19 cellular contexts compared by ENCODE assay signal in the genomic region with DNA sequence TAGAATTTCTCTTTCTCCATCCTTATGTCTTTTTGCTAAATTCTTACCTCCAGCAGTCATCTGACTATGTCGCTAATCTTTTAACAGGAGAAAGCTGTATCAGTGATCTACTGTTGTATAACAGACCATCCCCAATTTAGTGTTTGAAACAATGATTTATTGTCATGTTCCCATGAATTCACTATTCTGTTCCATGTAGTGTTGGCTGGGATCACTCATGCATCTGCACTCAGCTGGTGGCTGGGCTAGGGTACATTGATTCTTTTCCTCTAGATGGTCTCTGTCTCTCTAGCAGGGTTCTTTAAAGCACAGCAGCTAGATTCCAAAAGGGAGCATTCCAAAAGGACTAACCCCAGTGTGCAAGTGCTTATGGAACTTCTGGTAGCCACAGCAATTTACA.
"Had no signal": no experiment of that assay in that cellular context is flagged by ENCODE, and none has a peak within 500 bp of the region (broad histone marks: within the 10 kb centered on the region; RNA-seq: fewer than 3 reads in every experiment).

No MANE protein-coding gene starts in this region.

- H3K4me3 Mint-ChIP-seq: naive thymus-derived CD8-positive, alpha-beta T cell; stimulated activated naive B cell treated with anti-CD40 and anti-IgM and Interleukin-4, amounts not matched to agents 10 μg/mL and 1 μg/mL and 100 μg/mL, for 72 hours; stimulated activated naive CD8-positive, alpha-beta T cell treated with anti-CD3 and anti-CD28 coated beads, Interleukin-15, amount 100 ng/mL, for 72 hours; type B pancreatic cell had no signal

- H3K4me3 ChIP-seq: heart right ventricle, mucosa of descending colon, pancreas, prostate gland, right lobe of liver, thyroid gland, vagina had no signal

- H3K4me1 ChIP-seq: prostate gland had no signal

- H3K27me3 ChIP-seq: pancreas, thyroid gland, vagina had no signal

- H3K9me3 Mint-ChIP-seq: naive thymus-derived CD8-positive, alpha-beta T cell; stimulated activated naive B cell treated with anti-CD40 and anti-IgM and Interleukin-4, amounts not matched to agents 10 μg/mL and 1 μg/mL and 100 μg/mL, for 72 hours; stimulated activated naive CD8-positive, alpha-beta T cell treated with anti-CD3 and anti-CD28 coated beads, Interleukin-15, amount 100 ng/mL, for 72 hours; type B pancreatic cell had no signal

- H3K36me3 ChIP-seq: heart right ventricle, pancreas, prostate gland, right lobe of liver, thyroid gland, vagina had no signal

- H3K27ac ChIP-seq: heart right ventricle, pancreas, prostate gland, right lobe of liver, thyroid gland, vagina had no signal

- H3K27ac Mint-ChIP-seq: naive thymus-derived CD8-positive, alpha-beta T cell; stimulated activated naive B cell treated with anti-CD40 and anti-IgM and Interleukin-4, amounts not matched to agents 10 μg/mL and 1 μg/mL and 100 μg/mL, for 72 hours; stimulated activated naive CD8-positive, alpha-beta T cell treated with anti-CD3 and anti-CD28 coated beads, Interleukin-15, amount 100 ng/mL, for 72 hours; type B pancreatic cell had no signal

- DNase-seq: cortex of kidney; effector memory CD4-positive, alpha-beta T cell; heart right ventricle; kidney glomerular epithelial cell; mammary epithelial cell; mucosa of descending colon; naive thymus-derived CD8-positive, alpha-beta T cell; occipital lobe; pancreas; retina; right lobe of liver; stimulated activated CD4-positive, alpha-beta T cell treated with anti-CD3 and anti-CD28 coated beads, Interleukin-2, amount 100 ng/mL, for 24 hours; stimulated activated CD4-positive, alpha-beta T cell treated with anti-CD3 and anti-CD28 coated beads, Interleukin-4, amount 100 ng/mL, for 4 hours; stimulated activated naive B cell treated with anti-CD40 and anti-IgM and Interleukin-4, amounts not matched to agents 10 μg/mL and 1 μg/mL and 100 μg/mL, for 72 hours; stimulated activated naive CD8-positive, alpha-beta T cell treated with anti-CD3 and anti-CD28 coated beads, Interleukin-15, amount 100 ng/mL, for 72 hours; thyroid gland had no signal

- H3K9me3 ChIP-seq: heart right ventricle, mucosa of descending colon, pancreas, prostate gland, right lobe of liver, thyroid gland, vagina had no signal

- H3K36me3 Mint-ChIP-seq: naive thymus-derived CD8-positive, alpha-beta T cell; stimulated activated naive B cell treated with anti-CD40 and anti-IgM and Interleukin-4, amounts not matched to agents 10 μg/mL and 1 μg/mL and 100 μg/mL, for 72 hours; type B pancreatic cell had no signal
